In genomic region chr4:81069706-81070331, GRCh38 we compare ENCODE assay signal across 8 cellular contexts. TPM values are rescaled to one million over a fixed set of nuclear protein-coding genes. Genes with fewer than 3 reads are reported as not detected.
DNase-seq lines count a peak whose midpoint lies in the region; ATAC-seq and TF ChIP-seq lines count a peak whose summit lies in the region.

No MANE protein-coding gene starts in this region.

- 9 to 10% methylated on average over 6 of the region's 6 CpGs for WGBS in GM23248 (ENCODE audit: low coverage in 1 of 2, low lambda C conversion rate in 2 of 2, missing lambda C conversion rate in 2 of 2), 2 experiments

- H3K9me2 ChIP-seq in GM23248 (ENCODE audit: insufficient read depth) (no peaks in the 10 kb centered on the region), PC-3 (replicated peaks; ENCODE audit: low read length) (no peaks in the 10 kb centered on the region)

- intact Hi-C loops in PC-3 (cut with micrococcal nuclease), result loop anchor here (1.0 to 5.0 kb wide), 3 partner anchors 145 to 302 kb away; partner anchors contain the start of gene PRKG2

- H3K9ac ChIP-seq in GM23248, result no peak overlapping the region
- H3K9ac ChIP-seq in KMS-11, result no peak overlapping the region
- H3K9ac ChIP-seq in PC-3 (ENCODE audit: low read length), result no peak overlapping the region
- no peak overlapping the region for H3K9ac ChIP-seq in neural progenitor cell

- H3K4me3 Mint-ChIP-seq in neural progenitor cell, result no peak overlapping the region

- no peaks in the 10 kb centered on the region for H3K36me3 Mint-ChIP-seq in neural progenitor cell

- TF ChIP-seq CTCF in KMS-11 (conservative IDR thresholded peaks at IDR 0.05; ENCODE audit: low read depth, low read length) (peak; percentile 95), PC-3 (conservative IDR thresholded peaks at IDR 0.05; ENCODE audit: low read depth, low read length) (peak; percentile 82), fibroblast of mammary gland (conservative IDR thresholded peaks at IDR 0.05; ENCODE audit: control insufficient read depth, insufficient read depth, low read depth, low read length) (peak; percentile 97), neural progenitor cell (IDR thresholded peaks at IDR 0.05) (peak; percentile 93), thoracic aorta (IDR thresholded peaks at IDR 0.05) (peak; percentile 88)

- CTCF ChIA-PET in PC-3 (lab: Charles Lee), result interaction anchor here (1.0 to 1.3 kb wide), 2 partner anchors 282 to 300 kb away, joined by 4 to 6 read pairs; no protein-coding TSS in a partner anchor

- H3K27me3 Mint-ChIP-seq in neural progenitor cell (ENCODE audit: insufficient read depth, low read depth), result no peaks in the 10 kb centered on the region

- H3K27me3 ChIP-seq in GM23248 (replicated peaks; ENCODE audit: insufficient read depth) (no peaks in the 10 kb centered on the region), KMS-11 (ENCODE audit: insufficient read depth, low read depth) (no peaks in the 10 kb centered on the region), PC-3 (ENCODE audit: low read length) (no peaks in the 10 kb centered on the region), neural progenitor cell (peaks cover 15% of the 10 kb centered on the region), thoracic aorta (replicated peaks; ENCODE audit: insufficient read depth) (no peaks in the 10 kb centered on the region)

- no peak overlapping the region for H3K27ac Mint-ChIP-seq in neural progenitor cell

- H3K36me3 ChIP-seq in GM23248 (ENCODE audit: low read depth), result no peaks in the 10 kb centered on the region
- H3K36me3 ChIP-seq in KMS-11 (ENCODE audit: insufficient read depth), result no peaks in the 10 kb centered on the region
- H3K36me3 ChIP-seq in PC-3 (ENCODE audit: low read depth, low read length), result no peaks in the 10 kb centered on the region
- H3K36me3 ChIP-seq in neural progenitor cell, result no peaks in the 10 kb centered on the region
- H3K36me3 ChIP-seq in thoracic aorta, result no peaks in the 10 kb centered on the region

- in situ Hi-C loops in G401 (cut with HindIII; ENCODE audit: low sequenced_read_pairs) (no loop called here), GM23248 (cut with MboI) (no loop called here)

- DNase-seq in G401 (ENCODE audit: low spot score), result peak; percentile 80
- DNase-seq in GM23248, result peak; percentile 79
- DNase-seq in PC-3, result peak; percentile 90
- peak; percentile 32 for DNase-seq in activated T-cell treated with anti-CD3 and anti-CD28 coated beads, Interleukin-2, amount 50 U/mL, for 1 hour
- peak; percentile 90 for DNase-seq in fibroblast of mammary gland (ENCODE audit: low read depth)
- peak; percentile 89 for DNase-seq in neural progenitor cell (ENCODE audit: low spot score)
- peak; percentile 19 for DNase-seq in thoracic aorta (ENCODE audit: low spot score)

- no peaks in the 10 kb centered on the region for H4K20me1 ChIP-seq in GM23248 (ENCODE audit: insufficient read depth)
- no peaks in the 10 kb centered on the region for H4K20me1 ChIP-seq in KMS-11 (ENCODE audit: insufficient read depth)
- H4K20me1 ChIP-seq in PC-3 (ENCODE audit: low read length), result no peaks in the 10 kb centered on the region
- H4K20me1 ChIP-seq in neural progenitor cell (ENCODE audit: low read depth), result no peaks in the 10 kb centered on the region

- H3K79me2 ChIP-seq in GM23248 (ENCODE audit: insufficient read depth), result no peaks in the 10 kb centered on the region
- no peaks in the 10 kb centered on the region for H3K79me2 ChIP-seq in KMS-11 (ENCODE audit: insufficient read depth, low read depth)
- no peaks in the 10 kb centered on the region for H3K79me2 ChIP-seq in PC-3 (ENCODE audit: low read length)
- H3K79me2 ChIP-seq in neural progenitor cell (ENCODE audit: low read depth), result no peaks in the 10 kb centered on the region

- peak overlapping the region; percentile 15; the same call in 1 of the 2 replicates for H2AFZ ChIP-seq in GM23248
- H2AFZ ChIP-seq in KMS-11 (ENCODE audit: low read depth), result 0 out of 2 replicates have a peak overlapping the region, but pooled peaks have one; percentile 14
- no peak overlapping the region for H2AFZ ChIP-seq in PC-3 (ENCODE audit: low read length)
- no peak overlapping the region for H2AFZ ChIP-seq in neural progenitor cell (replicated peaks)

- H3K9me3 Mint-ChIP-seq in neural progenitor cell, result no peaks in the 10 kb centered on the region

- H3K4me1 ChIP-seq in GM23248 (ENCODE audit: insufficient read depth) (no peaks in the 10 kb centered on the region), KMS-11 (ENCODE audit: low read depth, poor library complexity, severe bottlenecking) (no peaks in the 10 kb centered on the region), PC-3 (ENCODE audit: insufficient read depth, low read length) (no peaks in the 10 kb centered on the region), neural progenitor cell (no peaks in the 10 kb centered on the region), thoracic aorta (ENCODE audit: control insufficient read depth in 1 of 2, low read depth in 2 of 2) (no peaks in the 10 kb centered on the region)

- no peaks in the 10 kb centered on the region for H3F3A ChIP-seq in GM23248 (ENCODE audit: insufficient read depth)
- H3F3A ChIP-seq in PC-3 (ENCODE audit: low read length, unreplicated experiment), result no peaks in the 10 kb centered on the region
- H3F3A ChIP-seq in neural progenitor cell (ENCODE audit: low read depth), result no peaks in the 10 kb centered on the region

- peaks cover 2% of the 10 kb centered on the region for H3K4me1 Mint-ChIP-seq in neural progenitor cell

- H3K27ac ChIP-seq in GM23248 (no peak overlapping the region), KMS-11 (no peak overlapping the region), PC-3 (ENCODE audit: low read length) (no peak overlapping the region), neural progenitor cell (no peak overlapping the region), thoracic aorta (no peak overlapping the region)

- H3K9me3 ChIP-seq in GM23248 (ENCODE audit: low read depth) (no peaks in the 10 kb centered on the region), PC-3 (ENCODE audit: low read length) (no peaks in the 10 kb centered on the region), neural progenitor cell (ENCODE audit: low read depth) (no peaks in the 10 kb centered on the region), thoracic aorta (no peaks in the 10 kb centered on the region)

- ATAC-seq in PC-3, result peak; percentile 98
- peak; percentile 59 for ATAC-seq in thoracic aorta (ENCODE audit: insufficient number of reproducible peaks, low FRiP score, low read depth)

- no TSS peak for BruUV-seq in PC-3 (replicated peaks; lab: Mats Ljungman, UMichigan)

- H3K4me2 ChIP-seq in GM23248 (ENCODE audit: unreplicated experiment) (no peak overlapping the region), KMS-11 (no peak overlapping the region), PC-3 (ENCODE audit: low read length) (no peak overlapping the region), neural progenitor cell (no peak overlapping the region)

- H3K4me3 ChIP-seq in GM23248, result no peak overlapping the region
- no peak overlapping the region for H3K4me3 ChIP-seq in KMS-11 (IDR thresholded peaks at IDR 0.05; ENCODE audit: insufficient read depth, low read depth, low read length)
- no peak overlapping the region for H3K4me3 ChIP-seq in PC-3 (ENCODE audit: low read length)
- no peak overlapping the region for H3K4me3 ChIP-seq in fibroblast of mammary gland (ENCODE audit: control insufficient read depth, low read depth, low read length)
- no peak overlapping the region for H3K4me3 ChIP-seq in neural progenitor cell
- H3K4me3 ChIP-seq in thoracic aorta, result no peak overlapping the region

- POLR2A ChIA-PET in PC-3 (lab: Charles Lee; ENCODE audit: unreplicated experiment), result no interaction called here

RNA-seq across cellular contexts. Expression of gene BMP3, which starts 39.3 kb away (rescaled TPM):
- total RNA-seq in G401 (2014; rRNA removed; shearing (Covaris generic)), result not detected in 2 replicates
- total RNA-seq in GM23248 (2014; rRNA removed; shearing (Covaris generic)), result under 0.01 and 0.11 TPM in 2 replicates
- not detected in 2 replicates for polyA plus RNA-seq in GM23248 (2016; fragmentation: Nextera tagmentation; extraction: Ambion mirVana)
- total RNA-seq in PC-3 (2014; rRNA removed) (1.5 and 1.8 TPM in 2 replicates), neural progenitor cell (ENCODE audit: low replicate concordance) (0.09 TPM in 1 of 2 replicates, not detected in the other), thoracic aorta (1 to 10 TPM in 1 of 2 donors, under 1 TPM in 1; 0.68 to 1.4 TPM)

Comparison
In these comparisons a context has a peak if more than half of its experiments do, and no peak if none do; other contexts are left out.
1. DNase-seq: peak in every context shown above with its lines; median percentile 90 in PC-3; 90 in fibroblast of mammary gland; 89 in neural progenitor cell; 80 in G401; 79 in GM23248; 32 in activated T-cell treated with anti-CD3 and anti-CD28 coated beads, Interleukin-2, amount 50 U/mL, for 1 hour; 19 in thoracic aorta.
2. H2AFZ ChIP-seq: peak in GM23248 (single experiment) and KMS-11 (single experiment); none in PC-3 (single experiment) and neural progenitor cell (single experiment).
3. Peak in every context shown above with its lines, with median percentiles within 50 percentile points of each other: CTCF ChIP-seq.